1 cellular context compared by ENCODE assay signal in genomic region chr17:4777969-4778760, GRCh38.
TF ChIP-seq lines count a peak whose summit lies in the region.

No MANE protein-coding gene starts in this region.

TF ChIP-seq in HepG2, 621 proteins besides CTCF, POLR2A, EP300 and RAD21 (continued from another document and continues in another):
- TF ChIP-seq, protein P1, sequence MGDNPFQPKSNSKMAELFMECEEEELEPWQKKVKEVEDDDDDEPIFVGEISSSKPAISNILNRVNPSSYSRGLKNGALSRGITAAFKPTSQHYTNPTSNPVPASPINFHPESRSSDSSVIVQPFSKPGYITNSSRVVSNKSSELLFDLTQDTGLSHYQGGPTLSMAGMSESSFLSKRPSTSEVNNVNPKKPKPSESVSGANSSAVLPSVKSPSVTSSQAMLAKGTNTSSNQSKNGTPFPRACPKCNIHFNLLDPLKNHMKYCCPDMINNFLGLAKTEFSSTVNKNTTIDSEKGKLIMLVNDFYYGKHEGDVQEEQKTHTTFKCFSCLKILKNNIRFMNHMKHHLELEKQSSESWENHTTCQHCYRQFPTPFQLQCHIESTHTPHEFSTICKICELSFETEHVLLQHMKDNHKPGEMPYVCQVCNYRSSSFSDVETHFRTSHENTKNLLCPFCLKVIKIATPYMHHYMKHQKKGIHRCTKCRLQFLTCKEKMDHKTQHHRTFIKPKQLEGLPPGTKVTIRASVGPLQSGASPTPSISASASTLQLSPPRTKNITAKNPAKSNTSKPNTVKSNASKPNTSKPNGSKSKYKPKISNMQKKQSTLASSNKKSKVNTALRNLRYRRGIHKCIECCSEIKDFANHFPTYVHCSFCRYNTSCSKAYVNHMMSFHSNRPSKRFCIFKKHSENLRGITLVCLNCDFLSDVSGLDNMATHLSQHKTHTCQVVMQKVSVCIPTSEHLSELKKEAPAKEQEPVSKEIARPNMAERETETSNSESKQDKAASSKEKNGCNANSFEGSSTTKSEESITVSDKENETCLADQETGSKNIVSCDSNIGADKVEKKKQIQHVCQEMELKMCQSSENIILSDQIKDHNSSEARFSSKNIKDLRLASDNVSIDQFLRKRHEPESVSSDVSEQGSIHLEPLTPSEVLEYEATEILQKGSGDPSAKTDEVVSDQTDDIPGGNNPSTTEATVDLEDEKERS (CRISPR knock-in tag; IDR thresholded peaks at IDR 0.05), result peak; percentile 83
- 0 out of 2 replicates have a peak, but pooled peaks have one; percentile 38 for TF ChIP-seq FOXK2 (IDR thresholded peaks at IDR 0.05)
- peak; percentile 68; the same call in 1 of the 2 replicates for TF ChIP-seq DPF2 (CRISPR knock-in tag; IDR thresholded peaks at IDR 0.05; ENCODE audit: borderline replicate concordance, low read depth)
- no peak for TF ChIP-seq ZNF276 (CRISPR knock-in tag; IDR thresholded peaks at IDR 0.05; ENCODE audit: low read depth)
- TF ChIP-seq, protein P2, sequence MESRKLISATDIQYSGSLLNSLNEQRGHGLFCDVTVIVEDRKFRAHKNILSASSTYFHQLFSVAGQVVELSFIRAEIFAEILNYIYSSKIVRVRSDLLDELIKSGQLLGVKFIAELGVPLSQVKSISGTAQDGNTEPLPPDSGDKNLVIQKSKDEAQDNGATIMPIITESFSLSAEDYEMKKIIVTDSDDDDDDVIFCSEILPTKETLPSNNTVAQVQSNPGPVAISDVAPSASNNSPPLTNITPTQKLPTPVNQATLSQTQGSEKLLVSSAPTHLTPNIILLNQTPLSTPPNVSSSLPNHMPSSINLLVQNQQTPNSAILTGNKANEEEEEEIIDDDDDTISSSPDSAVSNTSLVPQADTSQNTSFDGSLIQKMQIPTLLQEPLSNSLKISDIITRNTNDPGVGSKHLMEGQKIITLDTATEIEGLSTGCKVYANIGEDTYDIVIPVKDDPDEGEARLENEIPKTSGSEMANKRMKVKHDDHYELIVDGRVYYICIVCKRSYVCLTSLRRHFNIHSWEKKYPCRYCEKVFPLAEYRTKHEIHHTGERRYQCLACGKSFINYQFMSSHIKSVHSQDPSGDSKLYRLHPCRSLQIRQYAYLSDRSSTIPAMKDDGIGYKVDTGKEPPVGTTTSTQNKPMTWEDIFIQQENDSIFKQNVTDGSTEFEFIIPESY (CRISPR knock-in tag; IDR thresholded peaks at IDR 0.05), result peak; percentile 68; the same call in 1 of the 2 replicates
- peak; percentile 17; the same call in 1 of the 2 replicates for TF ChIP-seq CREM (IDR thresholded peaks at IDR 0.05)
- no peak for TF ChIP-seq CREM (CRISPR knock-in tag; IDR thresholded peaks at IDR 0.05)
- TF ChIP-seq FOXP1 (IDR thresholded peaks at IDR 0.05), result no peak
- 0 out of 2 replicates have a peak, but pooled peaks have one; percentile 30 for TF ChIP-seq FOXP1 (CRISPR knock-in tag; IDR thresholded peaks at IDR 0.05)
- TF ChIP-seq ZGPAT (CRISPR knock-in tag; IDR thresholded peaks at IDR 0.05), result peak; percentile 84
- peak; percentile 42 for TF ChIP-seq ZNF501 (CRISPR knock-in tag; IDR thresholded peaks at IDR 0.05)
- no peak; the same call in 1 of the 2 replicates for TF ChIP-seq ZNF256 (CRISPR knock-in tag; conservative IDR thresholded peaks at IDR 0.05)
- peak; percentile 97 for TF ChIP-seq CEBPG (CRISPR knock-in tag; IDR thresholded peaks at IDR 0.05)
- TF ChIP-seq ZNF136 (CRISPR knock-in tag; IDR thresholded peaks at IDR 0.05; ENCODE audit: low read depth), result no peak
- no peak for TF ChIP-seq ZNF550 (CRISPR knock-in tag; IDR thresholded peaks at IDR 0.05; ENCODE audit: borderline replicate concordance)
- no peak for TF ChIP-seq GTF3A (CRISPR knock-in tag; conservative IDR thresholded peaks at IDR 0.05)
- no peak for TF ChIP-seq NPAS2 (CRISPR knock-in tag; IDR thresholded peaks at IDR 0.05; ENCODE audit: borderline replicate concordance)
- no peak for TF ChIP-seq SP2 (CRISPR knock-in tag; IDR thresholded peaks at IDR 0.05)
- TF ChIP-seq IRF2 (CRISPR knock-in tag; IDR thresholded peaks at IDR 0.05), result peak; percentile 79; the same call in 1 of the 2 replicates
- no peak for TF ChIP-seq MBD4 (IDR thresholded peaks at IDR 0.05; ENCODE audit: borderline replicate concordance, low read length)
- peak; percentile 61; the same call in 1 of the 2 replicates for TF ChIP-seq MEF2D (CRISPR knock-in tag; IDR thresholded peaks at IDR 0.05)
- no peak for TF ChIP-seq ZNF512 (CRISPR knock-in tag; IDR thresholded peaks at IDR 0.05)
- TF ChIP-seq ATF3 (CRISPR knock-in tag; IDR thresholded peaks at IDR 0.05), result peak; percentile 84
- TF ChIP-seq ZNF720 (CRISPR knock-in tag; IDR thresholded peaks at IDR 0.05), result no peak
- no peak for TF ChIP-seq KLF9 (CRISPR knock-in tag; IDR thresholded peaks at IDR 0.05; ENCODE audit: low read depth)
- TF ChIP-seq PRPF4 (IDR thresholded peaks at IDR 0.05; ENCODE audit: low read depth, low read length, poor library complexity, severe bottlenecking), result no peak
- peak; percentile 29; the same call in 1 of the 2 replicates for TF ChIP-seq ZBED4 (CRISPR knock-in tag; IDR thresholded peaks at IDR 0.05; ENCODE audit: borderline replicate concordance)
- TF ChIP-seq ZNF281 (CRISPR knock-in tag; IDR thresholded peaks at IDR 0.05; ENCODE audit: borderline replicate concordance), result peak; percentile 53; the same call in 1 of the 2 replicates
- peak; percentile 76 for TF ChIP-seq HMG20A (CRISPR knock-in tag; IDR thresholded peaks at IDR 0.05; ENCODE audit: borderline replicate concordance)
- TF ChIP-seq PHF5A (CRISPR knock-in tag; IDR thresholded peaks at IDR 0.05; ENCODE audit: low read depth, unreplicated experiment), result peak; percentile 87
- TF ChIP-seq RFXAP (CRISPR knock-in tag; IDR thresholded peaks at IDR 0.05; ENCODE audit: borderline replicate concordance), result peak; percentile 81
- no peak for TF ChIP-seq ZNF7 (CRISPR knock-in tag; IDR thresholded peaks at IDR 0.05)
- TF ChIP-seq MIER3 (CRISPR knock-in tag; IDR thresholded peaks at IDR 0.05; ENCODE audit: borderline replicate concordance), result peak; percentile 78; the same call in 1 of the 2 replicates
- TF ChIP-seq ZNF878 (CRISPR knock-in tag; IDR thresholded peaks at IDR 0.05), result 0 out of 2 replicates have a peak, but pooled peaks have one; percentile 40
- TF ChIP-seq ZNF333 (CRISPR knock-in tag; IDR thresholded peaks at IDR 0.05; ENCODE audit: borderline replicate concordance), result no peak
- no peak for TF ChIP-seq ZNF367 (CRISPR knock-in tag; IDR thresholded peaks at IDR 0.05; ENCODE audit: borderline replicate concordance)
- peak; percentile 91 for TF ChIP-seq TFAP4 (IDR thresholded peaks at IDR 0.05; ENCODE audit: borderline replicate concordance, low read depth)
- TF ChIP-seq ZBTB7B (CRISPR knock-in tag; IDR thresholded peaks at IDR 0.05), result peak; percentile 73; the same call in 1 of the 2 replicates
- TF ChIP-seq, protein P3, sequence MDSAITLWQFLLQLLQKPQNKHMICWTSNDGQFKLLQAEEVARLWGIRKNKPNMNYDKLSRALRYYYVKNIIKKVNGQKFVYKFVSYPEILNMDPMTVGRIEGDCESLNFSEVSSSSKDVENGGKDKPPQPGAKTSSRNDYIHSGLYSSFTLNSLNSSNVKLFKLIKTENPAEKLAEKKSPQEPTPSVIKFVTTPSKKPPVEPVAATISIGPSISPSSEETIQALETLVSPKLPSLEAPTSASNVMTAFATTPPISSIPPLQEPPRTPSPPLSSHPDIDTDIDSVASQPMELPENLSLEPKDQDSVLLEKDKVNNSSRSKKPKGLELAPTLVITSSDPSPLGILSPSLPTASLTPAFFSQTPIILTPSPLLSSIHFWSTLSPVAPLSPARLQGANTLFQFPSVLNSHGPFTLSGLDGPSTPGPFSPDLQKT (CRISPR knock-in tag; IDR thresholded peaks at IDR 0.05; ENCODE audit: borderline replicate concordance), result no peak
- no peak for TF ChIP-seq NR2F2 (IDR thresholded peaks at IDR 0.05; ENCODE audit: borderline replicate concordance, low read depth)
- TF ChIP-seq GABPB1 (CRISPR knock-in tag; IDR thresholded peaks at IDR 0.05), result peak; percentile 38; the same call in 1 of the 2 replicates
- peak; percentile 80 for TF ChIP-seq BRD4 (CRISPR knock-in tag; IDR thresholded peaks at IDR 0.05)
- peak; percentile 73; the same call in 1 of the 2 replicates for TF ChIP-seq KMT2A (CRISPR knock-in tag; IDR thresholded peaks at IDR 0.05)
